In genomic region chr15:89136818-89137772, GRCh38 we compare ENCODE assay signal across 10 cellular contexts. TPM values are rescaled to one million over a fixed set of nuclear protein-coding genes. Genes with fewer than 3 reads are reported as not detected.
DNase-seq lines count a peak whose midpoint lies in the region; ATAC-seq and TF ChIP-seq lines count a peak whose summit lies in the region.
"Had no signal": no experiment of that assay in that cellular context is flagged by ENCODE, and none has a peak within 500 bp of the region (broad histone marks: within the 10 kb centered on the region; RNA-seq: fewer than 3 reads in every experiment).

No MANE protein-coding gene starts in this region.

- H3K9me3 ChIP-seq in lower lobe of right lung (no peaks in the 10 kb centered on the region), testis (no peaks in the 10 kb centered on the region), ovary (no peaks in the 10 kb centered on the region)

- no peaks in the 10 kb centered on the region for H3K27me3 Mint-ChIP-seq in T-cell

- intact Hi-C loops in lower lobe of right lung (cut with DNase I) (no loop called here), testis (cut with DNase I; ENCODE audit: low total_unique reads) (no loop called here), ovary (cut with DNase I) (no loop called here)

- TF ChIP-seq CTCF in coronary artery (IDR thresholded peaks at IDR 0.05): no peak
- no peak for TF ChIP-seq CTCF in lower lobe of right lung (IDR thresholded peaks at IDR 0.05)
- TF ChIP-seq CTCF in testis (IDR thresholded peaks at IDR 0.05): no peak
- no peak for TF ChIP-seq CTCF in ovary (IDR thresholded peaks at IDR 0.05)

- peaks cover 29% of the 10 kb centered on the region for H3K36me3 Mint-ChIP-seq in T-cell

- H3K27me3 ChIP-seq in lower lobe of right lung (ENCODE audit: low read depth) (no peaks in the 10 kb centered on the region), testis (no peaks in the 10 kb centered on the region), ovary (no peaks in the 10 kb centered on the region)

- POLR2A ChIA-PET in T-cell (lab: Charles Lee): interaction anchor here in 1 of 2 donors (0.6 kb wide), 1 partner anchor 49 kb away, joined by 3 read pairs; the partner anchor contains the start of gene ABHD2

- H3K27ac ChIP-seq in coronary artery (peak overlapping the region; percentile 80 to 91), lower lobe of right lung (peak overlapping the region; percentile 47), testis (peak overlapping the region; percentile 39 to 62), ovary (no peak overlapping the region)
- H3K27ac ChIP-seq: SK-N-MC had no signal

- peaks cover 32 to 48% (median 34%) of the 10 kb centered on the region in 3 donors for H3K4me1 Mint-ChIP-seq in T-cell

- TF ChIP-seq EP300 in ovary (IDR thresholded peaks at IDR 0.05): no peak

- H3K4me3 ChIP-seq in coronary artery (peak overlapping the region; percentile 1), lower lobe of right lung (no peak overlapping the region), testis (no peak overlapping the region), ovary (no peak overlapping the region)
- H3K4me3 ChIP-seq: SK-N-MC, smooth muscle cell had no signal

- 48 to 56% methylated on average over 11 of the region's 11 CpGs for WGBS in testis, 2 donors
- WGBS in ovary, 3 donors: 59 to 65% (median 59%) methylated on average over 11 of the region's 11 CpGs

- TF ChIP-seq POLR2A in testis (IDR thresholded peaks at IDR 0.05) (no peak), ovary (IDR thresholded peaks at IDR 0.05) (no peak)

- H3K4me3 Mint-ChIP-seq in T-cell: no peak overlapping the region

- DNase-seq in T-cell (peak in 12 of 34 experiments; percentile 3 to 30 (median 16)), coronary artery (ENCODE audit: low spot score) (no peak), lower lobe of right lung (no peak), testis (no peak), NCI-H69 (lab: John Stamatoyannopoulos, UW) (no peak), T1000 (lab: John Stamatoyannopoulos, UW) (no peak), ovary (no peak)
- DNase-seq: NCI-H1105 had no signal

- ATAC-seq in T-cell (replicated peaks in 1 of 4): peak; percentile 45 to 77 (median 60)
- ATAC-seq in lower lobe of right lung: peak in 1 of 2 donors; percentile 44

- CTCF ChIA-PET in T-cell (lab: Charles Lee): no interaction called here

- peaks cover 78% of the 10 kb centered on the region for H3K4me1 ChIP-seq in lower lobe of right lung
- peaks cover 28% of the 10 kb centered on the region for H3K4me1 ChIP-seq in testis
- peaks cover 17% of the 10 kb centered on the region for H3K4me1 ChIP-seq in ovary (ENCODE audit: insufficient read depth)

- H3K27ac Mint-ChIP-seq in T-cell: peak overlapping the region; percentile 41 to 65

- H3K36me3 ChIP-seq in lower lobe of right lung: no peaks in the 10 kb centered on the region
- H3K36me3 ChIP-seq in testis (ENCODE audit: low read depth, missing control alignments): no peaks in the 10 kb centered on the region
- no peaks in the 10 kb centered on the region for H3K36me3 ChIP-seq in ovary

- no peaks in the 10 kb centered on the region for H3K9me3 Mint-ChIP-seq in T-cell

RNA-seq across cellular contexts. Expression of gene ABHD2, which starts 48.8 kb away (rescaled TPM):
- total RNA-seq in T-cell (10 to 100 TPM; 52.5 to 70.8 (median 58.5) TPM), lower lobe of right lung (202 TPM), testis (100 to 1,000 TPM in 1 of 2 donors, 10 to 100 TPM in 1; 82.5 to 109 TPM), ovary (100 to 1,000 TPM in 1 of 7 donors, 10 to 100 TPM in 6; 37.2 to 107 (median 89.5) TPM)
- polyA plus RNA-seq in testis (ENCODE audit: insufficient read depth, low read depth, low replicate concordance) (214 TPM), ovary (100 to 1,000 TPM in 1 of 2 donors, 10 to 100 TPM in 1; 17.0 to 100 TPM)

Comparison
In these comparisons a context has a peak if more than half of its experiments do, and no peak if none do; other contexts are left out.
1. H3K27ac ChIP-seq: peak in coronary artery (2 of 2), lower lobe of right lung (single experiment) and testis (2 of 2); none in ovary (0 of 2).